8 cellular contexts compared by ENCODE assay signal in the genomic region with DNA sequence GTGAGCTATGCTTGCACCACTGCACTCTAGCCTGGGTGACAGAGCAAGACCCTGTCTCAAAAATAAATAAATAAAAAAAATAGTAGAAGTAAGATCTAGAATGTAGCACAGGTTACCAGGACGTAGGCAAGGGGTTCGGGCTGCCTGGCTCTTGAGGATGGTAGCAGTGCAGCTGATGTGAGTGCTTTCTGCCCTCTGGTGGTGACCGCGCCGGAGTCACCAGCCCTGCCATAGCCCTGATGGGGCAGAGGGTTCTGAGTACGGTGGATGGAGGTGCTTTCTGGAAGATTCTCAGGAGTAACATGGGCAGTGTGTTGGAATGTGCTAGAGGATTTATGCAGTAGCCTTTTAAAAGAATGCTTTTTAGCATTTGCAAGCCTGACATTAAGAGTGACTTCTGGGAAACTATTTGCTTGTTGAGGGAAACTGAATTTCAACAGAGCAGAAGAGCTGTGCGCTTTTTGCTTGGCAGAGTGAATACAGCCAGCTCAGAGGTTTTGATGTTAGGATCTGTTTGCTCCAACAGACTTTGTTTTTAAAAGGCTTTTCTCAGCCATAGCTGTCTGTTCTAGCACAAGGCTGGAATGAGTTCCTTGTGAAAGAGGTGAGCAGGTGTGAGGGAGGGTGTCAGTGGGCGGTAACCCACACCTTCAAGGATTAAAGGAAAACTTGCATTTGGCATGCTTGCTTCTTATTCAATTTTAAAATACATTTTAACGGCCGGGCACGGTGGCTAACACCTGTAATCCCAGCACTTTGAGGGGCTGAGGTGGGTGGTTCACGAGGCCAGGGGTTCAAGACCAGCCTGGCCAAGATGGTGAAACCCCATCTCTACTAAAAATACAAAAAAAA.
A peak's percentile ranks its signal among the peaks of the same experiment; 100 is the strongest.
DNase-seq lines count a peak whose midpoint lies in the region; ATAC-seq and TF ChIP-seq lines count a peak whose summit lies in the region.

No MANE protein-coding gene starts in this region.

- H3K9me3 ChIP-seq in CD4-positive, alpha-beta T cell (ENCODE audit: control insufficient read depth, low read length) = no peaks in the 10 kb centered on the region
- no peaks in the 10 kb centered on the region for H3K9me3 ChIP-seq in osteoblast (ENCODE audit: low read depth, low read length)
- H3K9me3 ChIP-seq in transverse colon = no peaks in the 10 kb centered on the region

- H3K4me1 ChIP-seq in osteoblast (ENCODE audit: insufficient read depth, low read length) (peaks cover 20% of the 10 kb centered on the region), transverse colon (peaks cover 9 to 43% (median 32%) of the 10 kb centered on the region in 4 donors)

- H3K27me3 Mint-ChIP-seq in CD4-positive, alpha-beta T cell = no peaks in the 10 kb centered on the region

- no peaks in the 10 kb centered on the region for H3K9me3 Mint-ChIP-seq in CD4-positive, alpha-beta T cell

- no peak overlapping the region for H3K4me3 Mint-ChIP-seq in CD4-positive, alpha-beta T cell

- TF ChIP-seq EP300 in transverse colon (IDR thresholded peaks at IDR 0.05; ENCODE audit: low read depth) = no peak

- WGBS in transverse colon (ENCODE audit: low coverage in 1 of 2), 2 donors = 53% methylated on average over 12 of the region's 12 CpGs

- peaks cover 66% of the 10 kb centered on the region for H3K36me3 ChIP-seq in osteoblast (ENCODE audit: insufficient read depth, low read length)
- H3K36me3 ChIP-seq in transverse colon = peaks cover 0 to 29% (median 15%) of the 10 kb centered on the region in 4 donors

- no peak overlapping the region for H3K4me2 ChIP-seq in osteoblast (ENCODE audit: insufficient read depth, low read length)

- in situ Hi-C loops in transverse colon (cut with MboI; ENCODE audit: low pct_ligation_motif_present in 1 of 4, low pct_unique_long_range_greater_than_20kb in 1 of 4, low sequenced_read_pairs in 3 of 4) = loop anchor here (5.0 to 10.0 kb wide), 6 partner anchors 64 to 391 kb away; partner anchors contain the start of gene PTPN1 (in 1 of the 4)

- POLR2A ChIA-PET in CD4-positive, alpha-beta T cell (lab: Charles Lee) = interaction anchor here (1.1 kb wide), 1 partner anchor 63 kb away, joined by 4 read pairs; no protein-coding TSS in a partner anchor
- POLR2A ChIA-PET in RWPE1 (lab: Yijun Ruan, JAX; ENCODE audit: low non-redundant PET) = interaction anchor here (0.7 kb wide), 3 partner anchors 25 to 389 kb away, joined by 3 to 6 read pairs (median 4); partner anchors contain the start of gene PTPN1

- H4K20me1 ChIP-seq in osteoblast (ENCODE audit: insufficient read depth, low read length) = peaks cover 47% of the 10 kb centered on the region

- intact Hi-C loops in CD4-positive, alpha-beta T cell (cut with DNase I, micrococcal nuclease) = loop anchor here (1.0 to 2.0 kb wide), 3 partner anchors 71 to 389 kb away; no protein-coding TSS in a partner anchor
- intact Hi-C loops in transverse colon (cut with DNase I; ENCODE audit: low total_unique reads) = loop anchor here (1.0 to 5.0 kb wide), 2 partner anchors 94 to 390 kb away; no protein-coding TSS in a partner anchor

- CTCF ChIA-PET in CD4-positive, alpha-beta T cell (lab: Charles Lee) = interaction anchor here (0.8 to 2.2 kb wide), 12 partner anchors 12 to 387 kb away, joined by 3 to 8 read pairs (median 5); partner anchors contain the start of gene PTPN1
- CTCF ChIA-PET in RWPE1 (lab: Yijun Ruan, JAX) = interaction anchor here (0.6 to 2.0 kb wide), 28 partner anchors 8 to 515 kb away, joined by 3 to 13 read pairs (median 4); no protein-coding TSS in a partner anchor

- peak; percentile 68 for TF ChIP-seq CTCF in CD4-positive, alpha-beta T cell (IDR thresholded peaks at IDR 0.05)
- TF ChIP-seq CTCF in RWPE1 (conservative IDR thresholded peaks at IDR 0.05; ENCODE audit: low read depth) = peak; percentile 94
- TF ChIP-seq CTCF in fibroblast of villous mesenchyme (IDR thresholded peaks at IDR 0.05; ENCODE audit: insufficient read depth, low read depth, low read length) = peak; percentile 80
- TF ChIP-seq CTCF in osteoblast (IDR thresholded peaks at IDR 0.05; ENCODE audit: extremely low read depth, low read depth, low read length) = peak; percentile 78
- peak; percentile 69 to 79 (median 72) for TF ChIP-seq CTCF in transverse colon (IDR thresholded peaks at IDR 0.05)

- no peak overlapping the region for H2AFZ ChIP-seq in osteoblast (ENCODE audit: low read length)

- H3K79me2 ChIP-seq in osteoblast (ENCODE audit: insufficient read depth, low read length) = peaks cover 65% of the 10 kb centered on the region

- peak; percentile 46 to 74 (median 58) for DNase-seq in CD4-positive, alpha-beta T cell
- DNase-seq in RWPE1 (ENCODE audit: low spot score) = peak; percentile 73
- DNase-seq in activated T-helper 9 cell treated with anti-CD3 and anti-CD28 coated beads, Interleukin-2, amount 50 U/mL, for 16 hours (ENCODE audit: low read depth) = peak; percentile 48
- DNase-seq in fibroblast of villous mesenchyme (ENCODE audit: low read depth) = peak; percentile 67
- DNase-seq in osteoblast (ENCODE audit: insufficient read length, low spot score, missing footprints) = peak; percentile 91
- peak; percentile 78 for DNase-seq in transverse colon

- peaks cover 88% of the 10 kb centered on the region for H3K36me3 Mint-ChIP-seq in CD4-positive, alpha-beta T cell (ENCODE audit: low read depth)

- no peak for TF ChIP-seq POLR2A in transverse colon (IDR thresholded peaks at IDR 0.05)

- H3K4me3 ChIP-seq in fibroblast of villous mesenchyme (ENCODE audit: low read depth, low read length) (no peak overlapping the region), osteoblast (ENCODE audit: insufficient read depth, low read length) (no peak overlapping the region), transverse colon (no peak overlapping the region)

- peaks cover 41% of the 10 kb centered on the region for H3K4me1 Mint-ChIP-seq in CD4-positive, alpha-beta T cell (ENCODE audit: low read depth)

- peak; percentile 86 for ATAC-seq in CD4-positive, alpha-beta T cell (ENCODE audit: poor library complexity)
- peak; percentile 48 for ATAC-seq in HG02610 (IDR thresholded peaks at IDR 0.05; ENCODE audit: unreplicated experiment)
- ATAC-seq in HG03378 (IDR thresholded peaks at IDR 0.05; ENCODE audit: unreplicated experiment) = no peak

- H3K27me3 ChIP-seq in CD4-positive, alpha-beta T cell (ENCODE audit: control insufficient read depth, insufficient read depth, low read length) = no peaks in the 10 kb centered on the region
- H3K27me3 ChIP-seq in osteoblast (ENCODE audit: insufficient read depth, low read length) (no peaks in the 10 kb centered on the region), transverse colon (no peaks in the 10 kb centered on the region)

- H3K27ac Mint-ChIP-seq in CD4-positive, alpha-beta T cell = peak overlapping the region; percentile 47

- H3K27ac ChIP-seq in CD4-positive, alpha-beta T cell (ENCODE audit: low read depth, low read length) = no peak overlapping the region
- H3K27ac ChIP-seq in RWPE1 = peak overlapping the region; percentile 86
- no peak overlapping the region for H3K27ac ChIP-seq in osteoblast (ENCODE audit: low read depth, low read length)
- peak overlapping the region; percentile 51 to 75 (median 60) for H3K27ac ChIP-seq in transverse colon

Comparison
In these comparisons a context has a peak if more than half of its experiments do, and no peak if none do; other contexts are left out.
1. H3K27ac ChIP-seq: peak in RWPE1 (single experiment) and transverse colon (4 of 4); none in CD4-positive, alpha-beta T cell (single experiment) and osteoblast (single experiment).
2. Peak in every context shown above with its lines, with median percentiles within 50 percentile points of each other: DNase-seq and CTCF ChIP-seq.